8 cellular contexts compared by ENCODE assay signal in genomic region chr13:50129065-50129922, GRCh38.
DNase-seq lines count a peak whose midpoint lies in the region; ATAC-seq and TF ChIP-seq lines count a peak whose summit lies in the region.

No MANE protein-coding gene starts in this region.

- no peaks in the 10 kb centered on the region for H3K9me2 ChIP-seq in Loucy (replicated peaks; ENCODE audit: low read depth, low read length)

- H3K4me1 Mint-ChIP-seq in CD14-positive monocyte: peaks cover 61% of the 10 kb centered on the region
- peaks cover 66% of the 10 kb centered on the region for H3K4me1 Mint-ChIP-seq in dendritic cell treated with granulocyte-macrophage colony-stimulating factor and Interleukin-4, amounts not matched to agents 40 ng/mL and 50 ng/mL, for 4 days (ENCODE audit: low read depth)
- H3K4me1 Mint-ChIP-seq in naive thymus-derived CD8-positive, alpha-beta T cell: peaks cover 12 to 56% (median 41%) of the 10 kb centered on the region in 4 donors

- no peak for TF ChIP-seq CTCF in CD14-positive monocyte (IDR thresholded peaks at IDR 0.05)
- no peak for TF ChIP-seq CTCF in Loucy (conservative IDR thresholded peaks at IDR 0.05; ENCODE audit: low read length)

- peak overlapping the region; percentile 63 for H2AFZ ChIP-seq in Loucy (ENCODE audit: low read length)

- no peaks in the 10 kb centered on the region for H4K20me1 ChIP-seq in Loucy (ENCODE audit: insufficient read depth, low read length, poor library complexity, severe bottlenecking)

- peaks cover 27% of the 10 kb centered on the region for H3K4me1 ChIP-seq in Loucy (ENCODE audit: insufficient read depth, low read length, poor library complexity, severe bottlenecking)
- no peaks in the 10 kb centered on the region for H3K4me1 ChIP-seq in SJCRH30

- peaks cover 18% of the 10 kb centered on the region for H3K79me2 ChIP-seq in Loucy (ENCODE audit: insufficient read depth, low read length)

- H3K9me3 ChIP-seq in Loucy (ENCODE audit: insufficient read depth, low read depth, low read length) (no peaks in the 10 kb centered on the region), SJCRH30 (replicated peaks) (no peaks in the 10 kb centered on the region)

- peak overlapping the region; percentile 88 to 92 for H3K4me3 Mint-ChIP-seq in CD14-positive monocyte
- H3K4me3 Mint-ChIP-seq in dendritic cell treated with granulocyte-macrophage colony-stimulating factor and Interleukin-4, amounts not matched to agents 40 ng/mL and 50 ng/mL, for 4 days: peak overlapping the region; percentile 77
- peak overlapping the region in 9 of 10 donors; percentile 6 to 89 (median 33) for H3K4me3 Mint-ChIP-seq in naive thymus-derived CD8-positive, alpha-beta T cell

- ATAC-seq in naive thymus-derived CD8-positive, alpha-beta T cell: no peak
- no peak for ATAC-seq in HG02588 (IDR thresholded peaks at IDR 0.05; ENCODE audit: unreplicated experiment)

- peak overlapping the region; percentile 52 for H3K9ac ChIP-seq in Loucy (ENCODE audit: low read depth, low read length, poor library complexity, severe bottlenecking)

- H3K9me3 Mint-ChIP-seq in CD14-positive monocyte: peaks cover 1 to 23% (median 11%) of the 10 kb centered on the region in 7 donors
- no peaks in the 10 kb centered on the region for H3K9me3 Mint-ChIP-seq in dendritic cell treated with granulocyte-macrophage colony-stimulating factor and Interleukin-4, amounts not matched to agents 40 ng/mL and 50 ng/mL, for 4 days
- peaks cover 0 to 3% (median 0%) of the 10 kb centered on the region in 9 donors for H3K9me3 Mint-ChIP-seq in naive thymus-derived CD8-positive, alpha-beta T cell

- no peak overlapping the region for H3K27ac ChIP-seq in SJCRH30

- H3F3A ChIP-seq in Loucy (ENCODE audit: low read depth): 0 out of 2 replicates have a peak, but pooled peaks cover 3% of the 10 kb centered on the region

- peak overlapping the region; percentile 71 for H3K4me3 ChIP-seq in Loucy (ENCODE audit: low read length, poor library complexity, severe bottlenecking)
- no peak overlapping the region for H3K4me3 ChIP-seq in SJCRH30

- POLR2A ChIA-PET in naive thymus-derived CD8-positive, alpha-beta T cell (lab: Charles Lee): interaction anchor here (1.4 to 6.3 kb wide), 4 partner anchors 47 to 781 kb away, joined by 4 to 176 read pairs (median 33); partner anchors contain the start of genes RNASEH2B and TRIM13

- H3K36me3 Mint-ChIP-seq in CD14-positive monocyte: peaks cover 18 to 24% of the 10 kb centered on the region in 2 donors
- peaks cover 12% of the 10 kb centered on the region for H3K36me3 Mint-ChIP-seq in dendritic cell treated with granulocyte-macrophage colony-stimulating factor and Interleukin-4, amounts not matched to agents 40 ng/mL and 50 ng/mL, for 4 days (ENCODE audit: low read depth)
- H3K36me3 Mint-ChIP-seq in naive thymus-derived CD8-positive, alpha-beta T cell: peaks cover 0 to 5% (median 0%) of the 10 kb centered on the region in 3 donors

- DNase-seq in CD14-positive monocyte (ENCODE audit: low spot score) (no peak), SJCRH30 (no peak), cortex of kidney (lab: John Stamatoyannopoulos, UW) (no peak)
- DNase-seq in naive thymus-derived CD8-positive, alpha-beta T cell: peak in 1 of 10 donors; percentile 13
- no peak for DNase-seq in activated CD4-positive, CD25-positive, alpha-beta regulatory T cell treated with anti-CD3 and anti-CD28 coated beads, Interleukin-2, amount 50 U/mL, for 72 hours

- peak overlapping the region in 3 of 7 donors; percentile 7 to 75 (median 13) for H3K27ac Mint-ChIP-seq in CD14-positive monocyte
- H3K27ac Mint-ChIP-seq in dendritic cell treated with granulocyte-macrophage colony-stimulating factor and Interleukin-4, amounts not matched to agents 40 ng/mL and 50 ng/mL, for 4 days: peak overlapping the region; percentile 76
- peak overlapping the region in 2 of 10 donors; percentile 5 to 83 for H3K27ac Mint-ChIP-seq in naive thymus-derived CD8-positive, alpha-beta T cell

- peaks cover 57 to 66% (median 62%) of the 10 kb centered on the region in 3 donors for H3K27me3 Mint-ChIP-seq in CD14-positive monocyte (ENCODE audit: low read depth in 3 of 3)
- peaks cover 53% of the 10 kb centered on the region for H3K27me3 Mint-ChIP-seq in dendritic cell treated with granulocyte-macrophage colony-stimulating factor and Interleukin-4, amounts not matched to agents 40 ng/mL and 50 ng/mL, for 4 days
- peaks cover 31 to 83% (median 40%) of the 10 kb centered on the region in 5 donors for H3K27me3 Mint-ChIP-seq in naive thymus-derived CD8-positive, alpha-beta T cell

- intact Hi-C loops in CD14-positive monocyte (cut with micrococcal nuclease): loop anchor here (5.0 to 10.0 kb wide), 5 partner anchors 78 to 506 kb away; partner anchors contain the start of gene TRIM13 (in 2 of the 2)
- intact Hi-C loops in dendritic cell treated with granulocyte-macrophage colony-stimulating factor and Interleukin-4, amounts not matched to agents 40 ng/mL and 50 ng/mL, for 4 days (cut with micrococcal nuclease): loop anchor here (5.0 kb wide), 1 partner anchor 783 kb away; no protein-coding TSS in a partner anchor

- peak overlapping the region; percentile 78 for H3K4me2 ChIP-seq in Loucy (ENCODE audit: low read depth, low read length, poor library complexity, severe bottlenecking)

- H3K27me3 ChIP-seq in Loucy (ENCODE audit: insufficient read depth, low read length, poor library complexity, severe bottlenecking): no peaks in the 10 kb centered on the region
- H3K27me3 ChIP-seq in SJCRH30: no peaks in the 10 kb centered on the region

- H3K36me3 ChIP-seq in Loucy (ENCODE audit: insufficient read depth, low read length) (no peaks in the 10 kb centered on the region), SJCRH30 (no peaks in the 10 kb centered on the region)

Comparison
In these comparisons a context has a peak if more than half of its experiments do, and no peak if none do; other contexts are left out.
1. H3K4me3 Mint-ChIP-seq: peak in every context shown above with its lines; median percentile 90 in CD14-positive monocyte; 77 in dendritic cell treated with granulocyte-macrophage colony-stimulating factor and Interleukin-4, amounts not matched to agents 40 ng/mL and 50 ng/mL, for 4 days; 33 in naive thymus-derived CD8-positive, alpha-beta T cell.